ENCODE assay signal across 8 cellular contexts in the genomic region with DNA sequence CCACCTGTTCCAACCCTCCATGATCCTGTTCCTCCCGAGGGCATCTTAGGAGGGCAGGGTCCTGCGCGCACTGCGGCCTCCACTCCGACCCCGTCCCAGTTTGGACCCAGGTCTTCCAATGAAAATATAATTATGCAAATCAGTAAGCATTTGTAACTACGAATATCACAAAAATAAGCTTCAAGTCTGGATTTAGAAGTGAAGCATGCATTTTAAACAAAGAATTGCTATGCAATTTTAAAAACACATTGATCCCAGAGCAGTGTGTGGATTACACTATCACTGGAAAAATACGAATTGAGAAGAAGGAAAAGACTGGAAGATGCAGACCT. TPM values are rescaled to one million over a fixed set of nuclear protein-coding genes. Genes with fewer than 3 reads are reported as not detected.
DNase-seq lines count a peak whose midpoint lies in the region; ATAC-seq and TF ChIP-seq lines count a peak whose summit lies in the region.

No MANE protein-coding gene starts in this region.

- ATAC-seq in stimulated activated effector memory CD8-positive, alpha-beta T cell treated with anti-CD3 and anti-CD28 coated beads, Interleukin-12 subunit alpha, Interleukin-12 subunit beta, amount 100 ng/mL, for 72 hours: no peak
- ATAC-seq in GM19467 (IDR thresholded peaks at IDR 0.05; ENCODE audit: unreplicated experiment): no peak

- peak overlapping the region; percentile 85; the same call in 1 of the 2 replicates for H3K27ac ChIP-seq in HEK293 (ENCODE audit: extremely low read depth, low read depth, low read length)
- no peak overlapping the region for H3K27ac ChIP-seq in iPS DF 6.9 (ENCODE audit: low read length)

- H3K36me3 Mint-ChIP-seq in activated CD4-positive, alpha-beta memory T cell treated with anti-CD3 and anti-CD28 coated beads, Interleukin-2, amount 10 ng/mL, durations not matched to agents 7 days and 5 days (ENCODE audit: low read depth): peaks cover 40% of the 10 kb centered on the region
- peaks cover 52% of the 10 kb centered on the region for H3K36me3 Mint-ChIP-seq in stimulated activated effector memory CD8-positive, alpha-beta T cell treated with anti-CD3 and anti-CD28 coated beads, Interleukin-12 subunit alpha, Interleukin-12 subunit beta, amount 100 ng/mL, for 72 hours

- no peak for DNase-seq in activated CD4-positive, alpha-beta memory T cell treated with anti-CD3 and anti-CD28 coated beads, Interleukin-2, amount 10 ng/mL, durations not matched to agents 7 days and 5 days
- DNase-seq in iPS DF 6.9 (ENCODE audit: low read depth, low spot score): no peak
- DNase-seq in stimulated activated effector memory CD8-positive, alpha-beta T cell treated with anti-CD3 and anti-CD28 coated beads, Interleukin-12 subunit alpha, Interleukin-12 subunit beta, amount 100 ng/mL, for 72 hours (ENCODE audit: low spot score in 2 of 2): no peak
- no peak for DNase-seq in CD1c-positive myeloid dendritic cell (ENCODE audit: extremely low spot score)
- DNase-seq in Ammon's horn (ENCODE audit: low spot score): no peak
- no peak for DNase-seq in NCI-H524 (lab: John Stamatoyannopoulos, UW)

- no peaks in the 10 kb centered on the region for H3K27me3 ChIP-seq in iPS DF 6.9 (ENCODE audit: control insufficient read depth, insufficient read depth, low read length)

- POLR2A ChIA-PET in HEK293 (lab: Yijun Ruan, JAX): interaction anchor here (0.8 to 2.1 kb wide), 22 partner anchors 9 to 662 kb away, joined by 3 to 14 read pairs (median 5); a partner anchor contains a TSS
- POLR2A ChIA-PET in activated CD4-positive, alpha-beta memory T cell treated with anti-CD3 and anti-CD28 coated beads, Interleukin-2, amount 10 ng/mL, durations not matched to agents 7 days and 5 days (lab: Charles Lee): interaction anchor here (0.7 to 5.4 kb wide), 24 partner anchors 8 to 493 kb away, joined by 3 to 52 read pairs (median 6); a partner anchor contains a TSS

- H3K36me3 ChIP-seq in HEK293 (ENCODE audit: control insufficient read depth in 2 of 2, insufficient read depth in 1 of 2, low read length in 2 of 2) (peaks cover 9 to 10% of the 10 kb centered on the region in 2 experiments), iPS DF 6.9 (ENCODE audit: control insufficient read depth, insufficient read depth, low read length) (no peaks in the 10 kb centered on the region)

- peaks cover 2% of the 10 kb centered on the region for H3K9me3 Mint-ChIP-seq in activated CD4-positive, alpha-beta memory T cell treated with anti-CD3 and anti-CD28 coated beads, Interleukin-2, amount 10 ng/mL, durations not matched to agents 7 days and 5 days
- no peaks in the 10 kb centered on the region for H3K9me3 Mint-ChIP-seq in stimulated activated effector memory CD8-positive, alpha-beta T cell treated with anti-CD3 and anti-CD28 coated beads, Interleukin-12 subunit alpha, Interleukin-12 subunit beta, amount 100 ng/mL, for 72 hours

- no peak for TF ChIP-seq CTCF in HEK293 (tag by site-specific recombination; IDR thresholded peaks at IDR 0.05)

- H3K9me3 ChIP-seq in HEK293 (ENCODE audit: control insufficient read depth, insufficient read depth, low read depth, low read length) (no peaks in the 10 kb centered on the region), iPS DF 6.9 (ENCODE audit: control insufficient read depth, insufficient read depth, low read length) (no peaks in the 10 kb centered on the region)

- H3K4me1 Mint-ChIP-seq in activated CD4-positive, alpha-beta memory T cell treated with anti-CD3 and anti-CD28 coated beads, Interleukin-2, amount 10 ng/mL, durations not matched to agents 7 days and 5 days: peaks cover 61% of the 10 kb centered on the region
- H3K4me1 Mint-ChIP-seq in stimulated activated effector memory CD8-positive, alpha-beta T cell treated with anti-CD3 and anti-CD28 coated beads, Interleukin-12 subunit alpha, Interleukin-12 subunit beta, amount 100 ng/mL, for 72 hours: peaks cover 56% of the 10 kb centered on the region

- H3K27ac Mint-ChIP-seq in activated CD4-positive, alpha-beta memory T cell treated with anti-CD3 and anti-CD28 coated beads, Interleukin-2, amount 10 ng/mL, durations not matched to agents 7 days and 5 days: peak overlapping the region; percentile 83
- H3K27ac Mint-ChIP-seq in stimulated activated effector memory CD8-positive, alpha-beta T cell treated with anti-CD3 and anti-CD28 coated beads, Interleukin-12 subunit alpha, Interleukin-12 subunit beta, amount 100 ng/mL, for 72 hours: peak overlapping the region; percentile 97

- peaks cover 4% of the 10 kb centered on the region for H3K27me3 Mint-ChIP-seq in activated CD4-positive, alpha-beta memory T cell treated with anti-CD3 and anti-CD28 coated beads, Interleukin-2, amount 10 ng/mL, durations not matched to agents 7 days and 5 days

- CTCF ChIA-PET in HEK293 (lab: Yijun Ruan, JAX): interaction anchor here (0.6 to 1.2 kb wide), 7 partner anchors 9 to 208 kb away, joined by 3 to 5 read pairs (median 3); no protein-coding TSS in a partner anchor
- CTCF ChIA-PET in activated CD4-positive, alpha-beta memory T cell treated with anti-CD3 and anti-CD28 coated beads, Interleukin-2, amount 10 ng/mL, durations not matched to agents 7 days and 5 days (lab: Charles Lee): interaction anchor here (0.6 to 1.4 kb wide), 3 partner anchors 9 to 135 kb away, joined by 3 to 6 read pairs (median 4); no protein-coding TSS in a partner anchor

- peak overlapping the region; percentile 89 for H3K4me3 Mint-ChIP-seq in activated CD4-positive, alpha-beta memory T cell treated with anti-CD3 and anti-CD28 coated beads, Interleukin-2, amount 10 ng/mL, durations not matched to agents 7 days and 5 days
- peak overlapping the region; percentile 98 for H3K4me3 Mint-ChIP-seq in stimulated activated effector memory CD8-positive, alpha-beta T cell treated with anti-CD3 and anti-CD28 coated beads, Interleukin-12 subunit alpha, Interleukin-12 subunit beta, amount 100 ng/mL, for 72 hours

- no CpG with 5 or more reads among the region's 8 CpGs for WGBS in iPS DF 6.9 (ENCODE audit: insufficient coverage, insufficient read length)

- H3K4me1 ChIP-seq in HEK293 (ENCODE audit: control insufficient read depth, insufficient read depth, low read length) (peaks cover 10% of the 10 kb centered on the region; the same call in 1 of the 2 replicates), iPS DF 6.9 (ENCODE audit: control insufficient read depth, insufficient read depth, low read length) (0 out of 2 replicates have a peak, but pooled peaks cover 2% of the 10 kb centered on the region)

- H3K4me3 ChIP-seq in HEK293 (ENCODE audit: low read depth, low read length): peak overlapping the region; percentile 62
- H3K4me3 ChIP-seq in iPS DF 6.9 (ENCODE audit: low read length): peak overlapping the region; percentile 84; the same call in 1 of the 2 replicates

TF ChIP-seq in HEK293, 187 proteins besides CTCF, POLR2A, EP300 and RAD21:
- TF ChIP-seq, protein P1, sequence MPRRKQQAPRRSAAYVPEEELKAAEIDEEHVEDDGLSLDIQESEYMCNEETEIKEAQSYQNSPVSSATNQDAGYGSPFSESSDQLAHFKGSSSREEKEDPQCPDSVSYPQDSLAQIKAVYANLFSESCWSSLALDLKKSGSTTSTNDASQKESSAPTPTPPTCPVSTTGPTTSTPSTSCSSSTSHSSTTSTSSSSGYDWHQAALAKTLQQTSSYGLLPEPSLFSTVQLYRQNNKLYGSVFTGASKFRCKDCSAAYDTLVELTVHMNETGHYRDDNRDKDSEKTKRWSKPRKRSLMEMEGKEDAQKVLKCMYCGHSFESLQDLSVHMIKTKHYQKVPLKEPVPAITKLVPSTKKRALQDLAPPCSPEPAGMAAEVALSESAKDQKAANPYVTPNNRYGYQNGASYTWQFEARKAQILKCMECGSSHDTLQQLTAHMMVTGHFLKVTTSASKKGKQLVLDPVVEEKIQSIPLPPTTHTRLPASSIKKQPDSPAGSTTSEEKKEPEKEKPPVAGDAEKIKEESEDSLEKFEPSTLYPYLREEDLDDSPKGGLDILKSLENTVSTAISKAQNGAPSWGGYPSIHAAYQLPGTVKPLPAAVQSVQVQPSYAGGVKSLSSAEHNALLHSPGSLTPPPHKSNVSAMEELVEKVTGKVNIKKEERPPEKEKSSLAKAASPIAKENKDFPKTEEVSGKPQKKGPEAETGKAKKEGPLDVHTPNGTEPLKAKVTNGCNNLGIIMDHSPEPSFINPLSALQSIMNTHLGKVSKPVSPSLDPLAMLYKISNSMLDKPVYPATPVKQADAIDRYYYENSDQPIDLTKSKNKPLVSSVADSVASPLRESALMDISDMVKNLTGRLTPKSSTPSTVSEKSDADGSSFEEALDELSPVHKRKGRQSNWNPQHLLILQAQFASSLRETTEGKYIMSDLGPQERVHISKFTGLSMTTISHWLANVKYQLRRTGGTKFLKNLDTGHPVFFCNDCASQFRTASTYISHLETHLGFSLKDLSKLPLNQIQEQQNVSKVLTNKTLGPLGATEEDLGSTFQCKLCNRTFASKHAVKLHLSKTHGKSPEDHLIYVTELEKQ (tag by site-specific recombination; IDR thresholded peaks at IDR 0.05; ENCODE audit: borderline replicate concordance): 0 out of 2 replicates have a peak, but pooled peaks have one; percentile 7
- TF ChIP-seq ZBTB20 (tag by site-specific recombination; IDR thresholded peaks at IDR 0.05) (no peak), YY1 (tag by site-specific recombination; IDR thresholded peaks at IDR 0.05) (peak; percentile 9; the same call in 1 of the 2 replicates)
TF ChIP-seq in HEK293: peak in this region for 2.

RNA-seq across cellular contexts. Expression of a gene that starts 0.7 kb away (rescaled TPM):
- 100 to 1,000 TPM in 1 of 2 experiments, 10 to 100 TPM in 1; 97.3 to 102 TPM for total RNA-seq in activated CD4-positive, alpha-beta memory T cell treated with anti-CD3 and anti-CD28 coated beads, Interleukin-2, amount 10 ng/mL, durations not matched to agents 7 days and 5 days

RNA-seq across cellular contexts. Expression of a gene that starts 31.3 kb away (rescaled TPM):
- not detected for total RNA-seq in activated CD4-positive, alpha-beta memory T cell treated with anti-CD3 and anti-CD28 coated beads, Interleukin-2, amount 10 ng/mL, durations not matched to agents 7 days and 5 days
